ENCODE assay signal across 14 cellular contexts in the genomic region with DNA sequence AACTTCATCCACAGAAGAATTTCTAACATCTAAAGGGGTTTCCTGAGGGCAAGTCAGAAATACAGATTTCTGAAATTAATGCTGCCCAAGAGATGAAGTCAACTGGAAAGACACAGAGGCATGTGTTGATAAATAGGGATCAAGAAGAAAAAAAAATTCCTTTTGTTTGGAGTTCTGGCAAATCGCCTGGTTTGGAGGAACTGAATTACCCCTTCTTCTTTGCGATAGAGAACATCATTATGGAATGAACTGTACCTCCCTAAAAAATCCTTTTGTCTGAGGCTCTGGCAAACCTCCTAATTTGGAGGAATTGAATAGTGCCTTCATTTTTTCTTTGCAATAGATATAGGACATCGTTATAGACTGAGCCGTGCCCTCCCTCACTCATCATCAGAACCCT.
DNase-seq lines count a peak whose midpoint lies in the region; ATAC-seq lines count a peak whose summit lies in the region.
"Had no signal": no experiment of that assay in that cellular context is flagged by ENCODE, and none has a peak within 500 bp of the region (broad histone marks: within the 10 kb centered on the region; RNA-seq: fewer than 3 reads in every experiment).

No MANE protein-coding gene starts in this region.

- peak; percentile 8 for DNase-seq in COLO829 (ENCODE audit: low spot score)
- DNase-seq in astrocyte of the hippocampus (ENCODE audit: low read depth, low spot score): peak; percentile 33
- DNase-seq in globus pallidus (ENCODE audit: low spot score): peak; percentile 47
- peak; percentile 34 for DNase-seq in putamen (ENCODE audit: low spot score)
- no peak for DNase-seq in stimulated activated CD4-positive, alpha-beta T cell treated with anti-CD3 and anti-CD28 coated beads, Interleukin-4, amount 100 ng/mL, for 24 hours
- DNase-seq in GOT3 (lab: John Stamatoyannopoulos, UW): no peak
- DNase-seq: Caco-2; CD8-positive, alpha-beta T cell; DMS53; GF-D8; GM23248; H9; IMR-90 had no signal

- ATAC-seq in GM21526 (IDR thresholded peaks at IDR 0.05; ENCODE audit: low FRiP score, unreplicated experiment): no peak
- ATAC-seq: CD8-positive, alpha-beta T cell had no signal

Comparison
In these comparisons a context has a peak if more than half of its experiments do, and no peak if none do; other contexts are left out.
1. DNase-seq: peak in COLO829 (single experiment), astrocyte of the hippocampus (single experiment), globus pallidus (single experiment) and putamen (single experiment); none in stimulated activated CD4-positive, alpha-beta T cell treated with anti-CD3 and anti-CD28 coated beads, Interleukin-4, amount 100 ng/mL, for 24 hours (single experiment) and GOT3 (single experiment).